In genomic region chr11:57920971-57921370, GRCh38 we compare ENCODE assay signal across 23 cellular contexts.
"Had no signal": no experiment of that assay in that cellular context is flagged by ENCODE, and none has a peak within 500 bp of the region (broad histone marks: within the 10 kb centered on the region; RNA-seq: fewer than 3 reads in every experiment).

No MANE protein-coding gene starts in this region.

- H3K4me3 Mint-ChIP-seq: mesothelial cell of epicardium had no signal

- H3K27ac Mint-ChIP-seq: mesothelial cell of epicardium had no signal

- H3K27me3 ChIP-seq: colonic mucosa, dorsolateral prefrontal cortex, esophagus squamous epithelium, gastrocnemius medialis, heart right ventricle, left lung had no signal

- H3K36me3 ChIP-seq: colonic mucosa, esophagus squamous epithelium, gastrocnemius medialis, heart right ventricle, left lung, lower lobe of right lung had no signal

- H3K4me1 Mint-ChIP-seq: mesothelial cell of epicardium had no signal

- H3K9me3 ChIP-seq: colonic mucosa, esophagus squamous epithelium, gastrocnemius medialis, heart right ventricle, left lung, lower lobe of right lung, mucosa of descending colon had no signal

- H3K4me3 ChIP-seq: colonic mucosa, dorsolateral prefrontal cortex, esophagus squamous epithelium, gastrocnemius medialis, heart right ventricle, left lung, lower lobe of right lung, mucosa of descending colon had no signal

- ATAC-seq: esophagus mucosa, gastrocnemius medialis, heart right ventricle, left cardiac atrium, left lung, left ventricle myocardium superior, mucosa of descending colon had no signal

- H3K27ac ChIP-seq: colonic mucosa, dorsolateral prefrontal cortex, epithelial cell of prostate, esophagus squamous epithelium, gastrocnemius medialis, heart right ventricle, left lung, lower lobe of right lung had no signal

- H3K36me3 Mint-ChIP-seq: mesothelial cell of epicardium had no signal

- DNase-seq: colonic mucosa; dermis blood vessel endothelial cell; dorsolateral prefrontal cortex; effector CD4-positive, alpha-beta T cell; effector memory CD4-positive, alpha-beta T cell; erythroblast; esophagus squamous epithelium; foreskin fibroblast; foreskin melanocyte; gastrocnemius medialis; glutamatergic neuron; head of caudate nucleus; heart right ventricle; hippocampal formation; left cardiac atrium; left lung; left ventricle myocardium superior; lower lobe of right lung; mesenchymal stem cell; mucosa of descending colon had no signal

- H3K4me1 ChIP-seq: colonic mucosa, esophagus squamous epithelium, gastrocnemius medialis, heart right ventricle, left lung, lower lobe of right lung had no signal
